ENCODE assay signal across 25 cellular contexts in genomic region chr2:15814946-15815345, GRCh38.
"Had no signal": no experiment of that assay in that cellular context is flagged by ENCODE, and none has a peak within 500 bp of the region (broad histone marks: within the 10 kb centered on the region; RNA-seq: fewer than 3 reads in every experiment).

No MANE protein-coding gene starts in this region.

- H3K27ac Mint-ChIP-seq: activated CD4-positive, alpha-beta memory T cell treated with anti-CD3 and anti-CD28 coated beads, Interleukin-2, amount 10 ng/mL, durations not matched to agents 7 days and 5 days; activated CD4-positive, alpha-beta T cell treated with anti-CD3 and anti-CD28 coated beads, Interleukin-2, amount 10 ng/mL, durations not matched to agents 24 days and 14 days; activated naive CD4-positive, alpha-beta T cell treated with anti-CD3 and anti-CD28 coated beads, Interleukin-2, amount 10 ng/mL, durations not matched to agents 7 days and 5 days; activated T-cell treated with anti-CD3 and anti-CD28 coated beads, Interleukin-2, amount 50 U/mL, for 72 hours had no signal

- H3K27me3 ChIP-seq: tibial nerve had no signal

- H3K4me1 Mint-ChIP-seq: activated CD4-positive, alpha-beta memory T cell treated with anti-CD3 and anti-CD28 coated beads, Interleukin-2, amount 10 ng/mL, durations not matched to agents 7 days and 5 days; activated CD4-positive, alpha-beta T cell treated with anti-CD3 and anti-CD28 coated beads, Interleukin-2, amount 10 ng/mL, durations not matched to agents 24 days and 14 days; activated naive CD4-positive, alpha-beta T cell treated with anti-CD3 and anti-CD28 coated beads, Interleukin-2, amount 10 ng/mL, durations not matched to agents 7 days and 5 days; naive thymus-derived CD8-positive, alpha-beta T cell had no signal

- H3K27ac ChIP-seq: breast epithelium, epithelial cell of prostate, heart right ventricle, lower lobe of right lung, prostate gland, SK-N-MC, tibial nerve, VCaP had no signal

- H3K4me3 Mint-ChIP-seq: activated CD4-positive, alpha-beta memory T cell treated with anti-CD3 and anti-CD28 coated beads, Interleukin-2, amount 10 ng/mL, durations not matched to agents 7 days and 5 days; activated CD4-positive, alpha-beta T cell treated with anti-CD3 and anti-CD28 coated beads, Interleukin-2, amount 10 ng/mL, durations not matched to agents 24 days and 14 days; activated naive CD4-positive, alpha-beta T cell treated with anti-CD3 and anti-CD28 coated beads, Interleukin-2, amount 10 ng/mL, durations not matched to agents 7 days and 5 days; activated T-cell treated with anti-CD3 and anti-CD28 coated beads, Interleukin-2, amount 50 U/mL, for 72 hours; naive thymus-derived CD8-positive, alpha-beta T cell had no signal

- H3K36me3 ChIP-seq: breast epithelium, heart right ventricle, lower lobe of right lung, prostate gland, tibial nerve had no signal

- H3K4me3 ChIP-seq: breast epithelium, heart right ventricle, lower lobe of right lung, prostate gland, SK-N-MC, tibial nerve had no signal

- H3K4me1 ChIP-seq: breast epithelium, lower lobe of right lung, prostate gland had no signal

- DNase-seq: activated CD4-positive, alpha-beta memory T cell treated with anti-CD3 and anti-CD28 coated beads, Interleukin-2, amount 10 ng/mL, durations not matched to agents 7 days and 5 days; activated CD4-positive, alpha-beta T cell treated with anti-CD3 and anti-CD28 coated beads, Interleukin-2, amount 10 ng/mL, durations not matched to agents 24 days and 14 days; activated effector memory CD4-positive, alpha-beta T cell treated with Interleukin-2 at 50 U/mL for 16 hours; activated naive CD4-positive, alpha-beta T cell treated with anti-CD3 and anti-CD28 coated beads, Interleukin-2, amount 10 ng/mL, durations not matched to agents 7 days and 5 days; activated T-cell treated with anti-CD3 and anti-CD28 coated beads, Interleukin-2, amount 50 U/mL, for 72 hours; aorta; cerebellar nuclear complex; cortex of kidney; heart right ventricle; kidney; lower lobe of right lung; mesendoderm; naive thymus-derived CD8-positive, alpha-beta T cell; stimulated activated CD4-positive, alpha-beta T cell treated with anti-CD3 and anti-CD28 coated beads, Interleukin-12 subunit alpha, Interleukin-12 subunit beta, amount 100 ng/mL, for 4 hours; stimulated activated CD4-positive, alpha-beta T cell treated with anti-CD3 and anti-CD28 coated beads, Interleukin-4, amount 100 ng/mL, for 4 hours; stimulated activated naive CD8-positive, alpha-beta T cell treated with anti-CD3 and anti-CD28 coated beads, Interleukin-15, Interleukin-2, amounts not matched to agents 100 U/mL and 50 U/mL, for 24 hours; T-helper 2 cell had no signal

- H3K9me3 Mint-ChIP-seq: activated CD4-positive, alpha-beta memory T cell treated with anti-CD3 and anti-CD28 coated beads, Interleukin-2, amount 10 ng/mL, durations not matched to agents 7 days and 5 days; activated CD4-positive, alpha-beta T cell treated with anti-CD3 and anti-CD28 coated beads, Interleukin-2, amount 10 ng/mL, durations not matched to agents 24 days and 14 days; activated naive CD4-positive, alpha-beta T cell treated with anti-CD3 and anti-CD28 coated beads, Interleukin-2, amount 10 ng/mL, durations not matched to agents 7 days and 5 days; activated T-cell treated with anti-CD3 and anti-CD28 coated beads, Interleukin-2, amount 50 U/mL, for 72 hours; naive thymus-derived CD8-positive, alpha-beta T cell had no signal

- H3K36me3 Mint-ChIP-seq: activated naive CD4-positive, alpha-beta T cell treated with anti-CD3 and anti-CD28 coated beads, Interleukin-2, amount 10 ng/mL, durations not matched to agents 7 days and 5 days; naive thymus-derived CD8-positive, alpha-beta T cell had no signal

- ATAC-seq: activated CD4-positive, CD25-positive, alpha-beta regulatory T cell treated with anti-CD3 and anti-CD28 coated beads, Interleukin-2, amount 50 U/mL, for 24 hours; activated T-cell treated with anti-CD3 and anti-CD28 coated beads, Interleukin-2, amount 50 U/mL, for 72 hours; heart right ventricle; left lobe of liver; lower lobe of right lung; naive thymus-derived CD8-positive, alpha-beta T cell; stimulated activated naive CD8-positive, alpha-beta T cell treated with anti-CD3 and anti-CD28 coated beads, Interleukin-15, Interleukin-2, amounts not matched to agents 100 U/mL and 50 U/mL, for 24 hours had no signal
